Comparison of ENCODE assay signal across 11 cellular contexts in the genomic region with DNA sequence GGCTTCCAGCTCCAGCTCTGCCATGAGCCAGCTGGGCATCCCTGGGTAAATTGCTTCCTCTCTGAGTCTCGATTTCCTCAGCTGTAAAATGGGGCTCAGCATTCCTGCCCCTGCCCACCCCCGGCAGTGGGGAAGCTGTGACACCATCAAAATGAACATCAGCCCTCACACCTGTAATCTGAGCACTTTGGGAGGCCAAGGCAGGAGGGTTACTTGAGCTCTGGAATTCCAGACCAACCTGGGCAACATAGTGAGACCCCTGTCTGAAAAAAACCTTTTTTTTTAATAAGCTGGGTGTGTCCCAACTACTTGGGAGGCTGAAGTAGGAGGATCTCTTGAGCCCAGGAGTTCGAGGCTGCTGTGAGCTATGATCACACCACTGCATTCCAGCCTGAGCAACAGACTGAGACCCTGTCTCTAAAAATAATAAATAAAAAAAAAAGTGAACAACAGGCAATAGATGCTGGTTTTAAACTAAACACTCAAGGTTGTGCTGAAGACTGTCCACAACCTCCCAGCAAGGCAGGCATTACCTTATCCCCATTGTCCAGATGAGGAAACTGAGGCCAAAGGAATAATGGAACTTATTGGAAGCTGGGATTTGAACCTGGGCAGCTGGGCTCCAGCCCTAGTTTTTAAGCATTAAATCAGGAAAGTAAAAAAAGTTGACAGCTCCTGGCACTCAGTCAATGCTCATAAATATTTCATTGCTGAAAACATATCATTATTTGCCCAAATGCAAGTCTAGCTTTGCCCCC. TPM values are rescaled to one million over a fixed set of nuclear protein-coding genes. Genes with fewer than 3 reads are reported as not detected.
"Had no signal": no experiment of that assay in that cellular context is flagged by ENCODE, and none has a peak within 500 bp of the region (broad histone marks: within the 10 kb centered on the region; RNA-seq: fewer than 3 reads in every experiment).

No MANE protein-coding gene starts in this region.

- DNase-seq: activated naive CD4-positive, alpha-beta T cell treated with anti-CD3 and anti-CD28 coated beads for 36 hours; uterus had no signal

- H3K36me3 ChIP-seq: cardiac muscle cell, stomach, uterus had no signal

- H3K9me3 ChIP-seq: stomach, uterus had no signal

- H2AFZ ChIP-seq: hepatocyte had no signal

- H3K27me3 ChIP-seq: cardiac muscle cell, hepatocyte, uterus had no signal

- H3K4me3 ChIP-seq: cardiac muscle cell, hepatocyte, SK-N-MC, stomach, uterus had no signal

- H3K27ac ChIP-seq: cardiac muscle cell, hepatocyte, SK-N-MC, uterus had no signal

- FAIRE-seq: astrocyte, endometrium, keratinocyte had no signal

- H3K4me2 ChIP-seq: hepatocyte had no signal

RNA-seq across cellular contexts. Expression of gene TRPV4, which starts 4.3 kb away (rescaled TPM):
- total RNA-seq: activated CD8-positive, alpha-beta memory T cell treated with anti-CD3 and anti-CD28 coated beads for 36 hours; activated naive CD4-positive, alpha-beta T cell treated with anti-CD3 and anti-CD28 coated beads for 36 hours; activated T-helper 17 cell treated with anti-CD3 and anti-CD28 coated beads, Interleukin-2, amount 50 U/mL, for 72 hours had no signal
